ENCODE assay signal across 1 cellular context in genomic region chr2:38751043-38751846, GRCh38.
TF ChIP-seq lines count a peak whose summit lies in the region.

Gene SRSF7, minus strand, starts transcription at chr2:38751361. Its CDS starts 105 bp downstream, at chr2:38751256.

TF ChIP-seq in HEK293, 187 proteins besides CTCF, POLR2A, EP300 and RAD21 (continued from another document and continues in another):
- TF ChIP-seq ZNF148 (tag by site-specific recombination; IDR thresholded peaks at IDR 0.05; ENCODE audit: borderline replicate concordance) = peak; percentile 92; the same call in 1 of the 2 replicates
- no peak for TF ChIP-seq HOXC10 (CRISPR knock-in tag; IDR thresholded peaks at IDR 0.05)
- TF ChIP-seq, protein P1, sequence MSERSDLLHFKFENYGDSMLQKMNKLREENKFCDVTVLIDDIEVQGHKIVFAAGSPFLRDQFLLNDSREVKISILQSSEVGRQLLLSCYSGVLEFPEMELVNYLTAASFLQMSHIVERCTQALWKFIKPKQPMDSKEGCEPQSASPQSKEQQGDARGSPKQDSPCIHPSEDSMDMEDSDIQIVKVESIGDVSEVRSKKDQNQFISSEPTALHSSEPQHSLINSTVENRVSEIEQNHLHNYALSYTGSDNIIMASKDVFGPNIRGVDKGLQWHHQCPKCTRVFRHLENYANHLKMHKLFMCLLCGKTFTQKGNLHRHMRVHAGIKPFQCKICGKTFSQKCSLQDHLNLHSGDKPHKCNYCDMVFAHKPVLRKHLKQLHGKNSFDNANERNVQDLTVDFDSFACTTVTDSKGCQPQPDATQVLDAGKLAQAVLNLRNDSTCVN (tag by site-specific recombination; optimal IDR thresholded peaks at IDR 0.05) = peak; percentile 68
- TF ChIP-seq ZNF24 (tag by site-specific recombination; IDR thresholded peaks at IDR 0.05) = peak; percentile 84
- peak; percentile 60; the same call in 1 of the 2 replicates for TF ChIP-seq PRDM1 (tag by site-specific recombination; IDR thresholded peaks at IDR 0.05)
- no peak for TF ChIP-seq ZNF175 (tag by site-specific recombination; IDR thresholded peaks at IDR 0.05)
- TF ChIP-seq ZBTB17 (tag by site-specific recombination; IDR thresholded peaks at IDR 0.05) = peak; percentile 93
- TF ChIP-seq ZNF335 (tag by site-specific recombination; conservative IDR thresholded peaks at IDR 0.05) = peak; percentile 62; the same call in 1 of the 2 replicates
- peak; percentile 99 for TF ChIP-seq ZNF501 (tag by site-specific recombination; IDR thresholded peaks at IDR 0.05)
- peak; percentile 88 for TF ChIP-seq ZXDB (tag by site-specific recombination; IDR thresholded peaks at IDR 0.05)
- peak; percentile 26; the same call in 1 of the 2 replicates for TF ChIP-seq ZNF623 (tag by site-specific recombination; IDR thresholded peaks at IDR 0.05)
- TF ChIP-seq ZBTB48 (tag by site-specific recombination; IDR thresholded peaks at IDR 0.05) = peak; percentile 96
- peak; percentile 69; the same call in 1 of the 2 replicates for TF ChIP-seq ZEB2 (tag by site-specific recombination; IDR thresholded peaks at IDR 0.05)
- peak; percentile 55 for TF ChIP-seq ZNF843 (tag by site-specific recombination; IDR thresholded peaks at IDR 0.05)
- TF ChIP-seq ZNF266 (tag by site-specific recombination; IDR thresholded peaks at IDR 0.05; ENCODE audit: low read depth) = no peak
- TF ChIP-seq, protein P2, sequence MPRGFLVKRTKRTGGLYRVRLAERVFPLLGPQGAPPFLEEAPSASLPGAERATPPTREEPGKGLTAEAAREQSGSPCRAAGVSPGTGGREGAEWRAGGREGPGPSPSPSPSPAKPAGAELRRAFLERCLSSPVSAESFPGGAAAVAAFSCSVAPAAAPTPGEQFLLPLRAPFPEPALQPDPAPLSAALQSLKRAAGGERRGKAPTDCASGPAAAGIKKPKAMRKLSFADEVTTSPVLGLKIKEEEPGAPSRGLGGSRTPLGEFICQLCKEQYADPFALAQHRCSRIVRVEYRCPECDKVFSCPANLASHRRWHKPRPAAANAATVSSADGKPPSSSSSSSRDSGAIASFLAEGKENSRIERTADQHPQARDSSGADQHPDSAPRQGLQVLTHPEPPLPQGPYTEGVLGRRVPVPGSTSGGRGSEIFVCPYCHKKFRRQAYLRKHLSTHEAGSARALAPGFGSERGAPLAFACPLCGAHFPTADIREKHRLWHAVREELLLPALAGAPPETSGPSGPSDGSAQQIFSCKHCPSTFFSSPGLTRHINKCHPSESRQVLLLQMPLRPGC (tag by site-specific recombination; IDR thresholded peaks at IDR 0.05) = peak; percentile 71
- TF ChIP-seq ZNF600 (tag by site-specific recombination; IDR thresholded peaks at IDR 0.05) = peak; percentile 84
- TF ChIP-seq KLF8 (tag by site-specific recombination; IDR thresholded peaks at IDR 0.05) = peak; percentile 48; the same call in 1 of the 2 replicates
- TF ChIP-seq FEZF1 (tag by site-specific recombination; IDR thresholded peaks at IDR 0.05) = 0 out of 2 replicates have a peak, but pooled peaks have one; percentile 13
- TF ChIP-seq ZNF362 (tag by site-specific recombination; IDR thresholded peaks at IDR 0.05) = no peak
- TF ChIP-seq SP2 (tag by site-specific recombination; IDR thresholded peaks at IDR 0.05) = peak; percentile 89
- TF ChIP-seq, protein P3, sequence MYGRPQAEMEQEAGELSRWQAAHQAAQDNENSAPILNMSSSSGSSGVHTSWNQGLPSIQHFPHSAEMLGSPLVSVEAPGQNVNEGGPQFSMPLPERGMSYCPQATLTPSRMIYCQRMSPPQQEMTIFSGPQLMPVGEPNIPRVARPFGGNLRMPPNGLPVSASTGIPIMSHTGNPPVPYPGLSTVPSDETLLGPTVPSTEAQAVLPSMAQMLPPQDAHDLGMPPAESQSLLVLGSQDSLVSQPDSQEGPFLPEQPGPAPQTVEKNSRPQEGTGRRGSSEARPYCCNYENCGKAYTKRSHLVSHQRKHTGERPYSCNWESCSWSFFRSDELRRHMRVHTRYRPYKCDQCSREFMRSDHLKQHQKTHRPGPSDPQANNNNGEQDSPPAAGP (tag by site-specific recombination; IDR thresholded peaks at IDR 0.05) = peak; percentile 92
- TF ChIP-seq ZNF174 (tag by site-specific recombination; IDR thresholded peaks at IDR 0.05) = no peak
- TF ChIP-seq, protein P4, sequence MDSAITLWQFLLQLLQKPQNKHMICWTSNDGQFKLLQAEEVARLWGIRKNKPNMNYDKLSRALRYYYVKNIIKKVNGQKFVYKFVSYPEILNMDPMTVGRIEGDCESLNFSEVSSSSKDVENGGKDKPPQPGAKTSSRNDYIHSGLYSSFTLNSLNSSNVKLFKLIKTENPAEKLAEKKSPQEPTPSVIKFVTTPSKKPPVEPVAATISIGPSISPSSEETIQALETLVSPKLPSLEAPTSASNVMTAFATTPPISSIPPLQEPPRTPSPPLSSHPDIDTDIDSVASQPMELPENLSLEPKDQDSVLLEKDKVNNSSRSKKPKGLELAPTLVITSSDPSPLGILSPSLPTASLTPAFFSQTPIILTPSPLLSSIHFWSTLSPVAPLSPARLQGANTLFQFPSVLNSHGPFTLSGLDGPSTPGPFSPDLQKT (IDR thresholded peaks at IDR 0.05; ENCODE audit: borderline replicate concordance, low read depth, low read length) = no peak
- TF ChIP-seq ZNF777 (tag by site-specific recombination; IDR thresholded peaks at IDR 0.05; ENCODE audit: borderline replicate concordance) = peak; percentile 74; the same call in 1 of the 2 replicates
- TF ChIP-seq YY2 (tag by site-specific recombination; IDR thresholded peaks at IDR 0.05) = peak; percentile 94
- no peak for TF ChIP-seq ZNF311 (tag by site-specific recombination; IDR thresholded peaks at IDR 0.05; ENCODE audit: borderline replicate concordance)
- TF ChIP-seq, protein P5, sequence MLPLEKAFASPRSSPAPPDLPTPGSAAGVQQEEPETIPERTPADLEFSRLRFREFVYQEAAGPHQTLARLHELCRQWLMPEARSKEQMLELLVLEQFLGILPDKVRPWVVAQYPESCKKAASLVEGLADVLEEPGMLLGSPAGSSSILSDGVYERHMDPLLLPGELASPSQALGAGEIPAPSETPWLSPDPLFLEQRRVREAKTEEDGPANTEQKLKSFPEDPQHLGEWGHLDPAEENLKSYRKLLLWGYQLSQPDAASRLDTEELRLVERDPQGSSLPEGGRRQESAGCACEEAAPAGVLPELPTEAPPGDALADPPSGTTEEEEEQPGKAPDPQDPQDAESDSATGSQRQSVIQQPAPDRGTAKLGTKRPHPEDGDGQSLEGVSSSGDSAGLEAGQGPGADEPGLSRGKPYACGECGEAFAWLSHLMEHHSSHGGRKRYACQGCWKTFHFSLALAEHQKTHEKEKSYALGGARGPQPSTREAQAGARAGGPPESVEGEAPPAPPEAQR (tag by site-specific recombination; IDR thresholded peaks at IDR 0.05) = peak; percentile 15; the same call in 1 of the 2 replicates
- TF ChIP-seq ZSCAN16 (tag by site-specific recombination; IDR thresholded peaks at IDR 0.05) = 0 out of 2 replicates have a peak, but pooled peaks have one; percentile 24
- TF ChIP-seq ZNF629 (tag by site-specific recombination; IDR thresholded peaks at IDR 0.05) = peak; percentile 80
- no peak for TF ChIP-seq ZNF404 (tag by site-specific recombination; IDR thresholded peaks at IDR 0.05)
- peak; percentile 57 for TF ChIP-seq ZBTB11 (tag by site-specific recombination; conservative IDR thresholded peaks at IDR 0.05; ENCODE audit: low read depth)
- TF ChIP-seq IKZF3 (tag by site-specific recombination; IDR thresholded peaks at IDR 0.05) = peak; percentile 86
- peak; percentile 64 for TF ChIP-seq KLF1 (tag by site-specific recombination; IDR thresholded peaks at IDR 0.05)
- TF ChIP-seq, protein P6, sequence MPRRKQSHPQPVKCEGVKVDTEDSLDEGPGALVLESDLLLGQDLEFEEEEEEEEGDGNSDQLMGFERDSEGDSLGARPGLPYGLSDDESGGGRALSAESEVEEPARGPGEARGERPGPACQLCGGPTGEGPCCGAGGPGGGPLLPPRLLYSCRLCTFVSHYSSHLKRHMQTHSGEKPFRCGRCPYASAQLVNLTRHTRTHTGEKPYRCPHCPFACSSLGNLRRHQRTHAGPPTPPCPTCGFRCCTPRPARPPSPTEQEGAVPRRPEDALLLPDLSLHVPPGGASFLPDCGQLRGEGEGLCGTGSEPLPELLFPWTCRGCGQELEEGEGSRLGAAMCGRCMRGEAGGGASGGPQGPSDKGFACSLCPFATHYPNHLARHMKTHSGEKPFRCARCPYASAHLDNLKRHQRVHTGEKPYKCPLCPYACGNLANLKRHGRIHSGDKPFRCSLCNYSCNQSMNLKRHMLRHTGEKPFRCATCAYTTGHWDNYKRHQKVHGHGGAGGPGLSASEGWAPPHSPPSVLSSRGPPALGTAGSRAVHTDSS (tag by site-specific recombination; IDR thresholded peaks at IDR 0.05) = peak; percentile 83
- TF ChIP-seq KLF10 (tag by site-specific recombination; IDR thresholded peaks at IDR 0.05) = no peak
- peak; percentile 89 for TF ChIP-seq SP7 (tag by site-specific recombination; IDR thresholded peaks at IDR 0.05)
- peak; percentile 76 for TF ChIP-seq ZNF639 (tag by site-specific recombination; IDR thresholded peaks at IDR 0.05)
- peak; percentile 28; the same call in 1 of the 2 replicates for TF ChIP-seq KLF7 (tag by site-specific recombination; IDR thresholded peaks at IDR 0.05; ENCODE audit: borderline replicate concordance)
- no peak for TF ChIP-seq ZNF776 (tag by site-specific recombination; IDR thresholded peaks at IDR 0.05; ENCODE audit: borderline replicate concordance)
- peak; percentile 90 for TF ChIP-seq YY1 (tag by site-specific recombination; IDR thresholded peaks at IDR 0.05)
- peak; percentile 90 for TF ChIP-seq ZNF660 (tag by site-specific recombination; IDR thresholded peaks at IDR 0.05)
- TF ChIP-seq ZNF785 (tag by site-specific recombination; IDR thresholded peaks at IDR 0.05) = no peak
- no peak for TF ChIP-seq ATF2 (tag by site-specific recombination; IDR thresholded peaks at IDR 0.05; ENCODE audit: low read depth)
